Comparison of ENCODE assay signal across 8 cellular contexts in genomic region chr12:95547522-95548055, GRCh38. TPM values are rescaled to one million over a fixed set of nuclear protein-coding genes. Genes with fewer than 3 reads are reported as not detected.
DNase-seq lines count a peak whose midpoint lies in the region; ATAC-seq, FAIRE-seq and TF ChIP-seq lines count a peak whose summit lies in the region.

No MANE protein-coding gene starts in this region.

- H3K36me3 Mint-ChIP-seq in natural killer cell treated with Interleukin-12 subunit alpha and Interleukin-12 subunit beta and Interleukin-15 and Interleukin-18, amount 100 ng/mL, for 72 hours, result no peaks in the 10 kb centered on the region

- no peaks in the 10 kb centered on the region for H3K9me3 Mint-ChIP-seq in natural killer cell treated with Interleukin-12 subunit alpha and Interleukin-12 subunit beta and Interleukin-15 and Interleukin-18, amount 100 ng/mL, for 72 hours

- peaks cover 0 to 12% (median 1%) of the 10 kb centered on the region in 4 experiments; a peak in 2 of 7 replicates for H3K4me1 ChIP-seq in H1 (replicated peaks in 1 of 4; ENCODE audit: control insufficient read depth in 3 of 4, insufficient read depth in 4 of 4, low read length in 3 of 4)

- no peaks in the 10 kb centered on the region for H3K36me3 ChIP-seq in KOPT-K1 (ENCODE audit: insufficient read depth, low read length)
- H3K36me3 ChIP-seq in H1 (ENCODE audit: control insufficient read depth in 2 of 4, insufficient read depth in 4 of 4, low read length in 3 of 4), result peaks cover 0 to 5% (median under 1%) of the 10 kb centered on the region in 4 experiments; a peak in 2 of 8 replicates

- peak; percentile 54 to 59; a peak in 1 of 3 replicates for TF ChIP-seq POLR2A in H1 (IDR thresholded peaks at IDR 0.05; ENCODE audit: control extremely low read depth in 1 of 2, low read depth in 2 of 2, low read length in 2 of 2)

- H2BK12ac ChIP-seq in H1 (ENCODE audit: low read depth, low read length), result no peak overlapping the region

- no peak overlapping the region for H2BK120ac ChIP-seq in H1 (replicated peaks; ENCODE audit: low read depth, low read length)

- peak overlapping the region; percentile 77 to 95 (median 85) for H3K9ac ChIP-seq in H1 (replicated peaks in 1 of 4; ENCODE audit: extremely low read depth in 1 of 4, low read depth in 3 of 4, low read length in 3 of 4)

- H4K91ac ChIP-seq in H1 (replicated peaks; ENCODE audit: insufficient read length, low read length), result peak overlapping the region; percentile 97

- H3K4me3 ChIP-seq in H1 (ENCODE audit: extremely low read depth in 1 of 4, insufficient read depth in 2 of 4, low read depth in 3 of 4, low read length in 4 of 4), result peak overlapping the region; percentile 71 to 95 (median 88)

- H3K23me2 ChIP-seq in H1 (ENCODE audit: low read depth, low read length), result peaks cover 10% of the 10 kb centered on the region; the same call in 1 of the 2 replicates

- H3K56ac ChIP-seq in H1 (replicated peaks; ENCODE audit: insufficient read length, low read depth, low read length), result peak overlapping the region; percentile 62

- H3K9me3 ChIP-seq in KOPT-K1 (ENCODE audit: insufficient read depth, low read length, poor library complexity, severe bottlenecking) (peaks cover 8% of the 10 kb centered on the region), H1 (ENCODE audit: insufficient read depth in 2 of 2, low read depth in 1 of 2, low read length in 1 of 2) (no peaks in the 10 kb centered on the region)

- H2AK5ac ChIP-seq in H1 (ENCODE audit: low read depth, low read length), result no peak overlapping the region

- H2BK20ac ChIP-seq in H1 (ENCODE audit: low read length), result no peak overlapping the region

- peaks cover 25 to 28% of the 10 kb centered on the region in 2 donors for H3K27me3 Mint-ChIP-seq in natural killer cell treated with Interleukin-12 subunit alpha and Interleukin-12 subunit beta and Interleukin-15 and Interleukin-18, amount 100 ng/mL, for 72 hours

- H2BK15ac ChIP-seq in H1 (ENCODE audit: low read length), result no peak overlapping the region

- POLR2A ChIA-PET in H1 (lab: Charles Lee; ENCODE audit: partially characterized antibody), result interaction anchor here (0.8 to 2.3 kb wide), 18 partner anchors 9 to 310 kb away, joined by 3 to 29 read pairs (median 4); no protein-coding TSS in a partner anchor

- peaks cover 11 to 13% of the 10 kb centered on the region in 2 donors for H3K4me1 Mint-ChIP-seq in natural killer cell treated with Interleukin-12 subunit alpha and Interleukin-12 subunit beta and Interleukin-15 and Interleukin-18, amount 100 ng/mL, for 72 hours (ENCODE audit: low read depth in 2 of 2)

- DNase-seq in AG20443 (ENCODE audit: low spot score), result peak; percentile 56
- no peak for DNase-seq in H1 (ENCODE audit: low read depth in 1 of 2, low spot score in 2 of 2)
- no peak for DNase-seq in natural killer cell treated with Interleukin-12 subunit alpha and Interleukin-12 subunit beta and Interleukin-15 and Interleukin-18, amount 100 ng/mL, for 72 hours (ENCODE audit: low spot score)
- no peak for DNase-seq in NCI-H446 (lab: John Stamatoyannopoulos, UW)
- DNase-seq in anterior cingulate cortex (lab: John Stamatoyannopoulos, UW), result no peak

- FAIRE-seq in H1 (lab: Jason Lieb, UNC), result peak; percentile 65

- no peak overlapping the region for H4K8ac ChIP-seq in H1 (ENCODE audit: extremely low read depth, insufficient read depth, low read length)

- peak overlapping the region; percentile 77 to 97 for H3K4me2 ChIP-seq in H1 (ENCODE audit: insufficient read depth in 1 of 2, low read depth in 2 of 2, low read length in 2 of 2)

- H3K18ac ChIP-seq in H1 (ENCODE audit: extremely low read depth, low read length), result peak overlapping the region; percentile 98

- no peaks in the 10 kb centered on the region for H4K20me1 ChIP-seq in H1 (replicated peaks in 1 of 2; ENCODE audit: control insufficient read depth in 1 of 2, insufficient read depth in 2 of 2, low read length in 2 of 2)

- 4% methylated on average over 9 of the region's 9 CpGs; no CpG with 5 or more reads in 1 of the 2 experiments for WGBS in H1 (ENCODE audit: extremely low coverage in 1 of 2, insufficient coverage in 1 of 2, insufficient read length in 1 of 2, insufficient replicate concordance in 2 of 2, low coverage in 1 of 2, low lambda C conversion rate in 2 of 2, missing lambda C conversion rate in 1 of 2), 2 experiments

- H2BK5ac ChIP-seq in H1 (ENCODE audit: low read depth, low read length), result peak overlapping the region; percentile 94

- H3K79me2 ChIP-seq in H1 (ENCODE audit: control insufficient read depth in 1 of 2, insufficient read depth in 2 of 2, low read length in 2 of 2), result peaks cover 35 to 88% of the 10 kb centered on the region in 2 experiments

- TF ChIP-seq CTCF in H1 (IDR thresholded peaks at IDR 0.05; ENCODE audit: control extremely low read depth in 1 of 3, insufficient read depth in 1 of 3, low read depth in 1 of 3, low read length in 3 of 3), result no peak

- no peak overlapping the region for H3K23ac ChIP-seq in H1 (ENCODE audit: insufficient read length)

- H3K27ac ChIP-seq in KOPT-K1 (ENCODE audit: low read depth, low read length, poor library complexity, severe bottlenecking), result peak overlapping the region; percentile 72
- peak overlapping the region; percentile 94 for H3K27ac ChIP-seq in H1 (ENCODE audit: low read depth, low read length)

- peak overlapping the region; percentile 69 for H3K4ac ChIP-seq in H1 (replicated peaks; ENCODE audit: insufficient read length, low read depth, low read length)

- TF ChIP-seq RAD21 in H1 (IDR thresholded peaks at IDR 0.05 in 1 of 2, conservative IDR thresholded peaks at IDR 0.05 in 1 of 2; ENCODE audit: low read depth in 2 of 2, low read length in 2 of 2), result no peak

- no peak overlapping the region for H2AFZ ChIP-seq in H1 (ENCODE audit: low read length)

- peak overlapping the region in 1 of 2 donors; percentile 23 for H3K27ac Mint-ChIP-seq in natural killer cell treated with Interleukin-12 subunit alpha and Interleukin-12 subunit beta and Interleukin-15 and Interleukin-18, amount 100 ng/mL, for 72 hours

- no peak for ATAC-seq in natural killer cell treated with Interleukin-12 subunit alpha and Interleukin-12 subunit beta and Interleukin-15 and Interleukin-18, amount 100 ng/mL, for 72 hours
- ATAC-seq in GM21786 (IDR thresholded peaks at IDR 0.05; ENCODE audit: unreplicated experiment) (no peak), HG03135 (IDR thresholded peaks at IDR 0.05; ENCODE audit: unreplicated experiment) (no peak)

- no peak overlapping the region for H3K14ac ChIP-seq in H1 (ENCODE audit: insufficient read length)

- CTCF ChIA-PET in H1 (lab: Charles Lee; ENCODE audit: partially characterized antibody), result interaction anchor here (0.8 to 1.7 kb wide), 5 partner anchors 9 to 32 kb away, joined by 4 to 9 read pairs (median 4); no protein-coding TSS in a partner anchor

- H4K5ac ChIP-seq in H1 (ENCODE audit: insufficient read length, low read depth, low read length), result peak overlapping the region; percentile 25

- H3K27me3 ChIP-seq in H1 (replicated peaks in 1 of 4; ENCODE audit: control insufficient read depth in 3 of 4, extremely low read depth in 1 of 4, insufficient read depth in 3 of 4, low read length in 3 of 4), result no peaks in the 10 kb centered on the region

- H3K79me1 ChIP-seq in H1 (ENCODE audit: low read depth, low read length), result no peaks in the 10 kb centered on the region

- peak overlapping the region; percentile 65 for H3K4me3 Mint-ChIP-seq in natural killer cell treated with Interleukin-12 subunit alpha and Interleukin-12 subunit beta and Interleukin-15 and Interleukin-18, amount 100 ng/mL, for 72 hours

- TF ChIP-seq EP300 in H1 (IDR thresholded peaks at IDR 0.05; ENCODE audit: borderline replicate concordance in 1 of 2, low read depth in 2 of 2, low read length in 2 of 2), result no peak

TF ChIP-seq in H1, 55 proteins besides CTCF, POLR2A, EP300 and RAD21 (continues in another document):
- TF ChIP-seq TEAD4 (IDR thresholded peaks at IDR 0.05; ENCODE audit: low read depth, low read length) (peak; percentile 69; the same call in 1 of the 2 replicates), CEBPB (IDR thresholded peaks at IDR 0.05; ENCODE audit: low read depth, low read length) (peak; percentile 55; the same call in 1 of the 2 replicates), SP4 (IDR thresholded peaks at IDR 0.05; ENCODE audit: low read length) (no peak), TAF1 (IDR thresholded peaks at IDR 0.05; ENCODE audit: low read depth, low read length) (no peak), TBP (IDR thresholded peaks at IDR 0.05; ENCODE audit: low read depth, low read length) (peak; percentile 61; the same call in 1 of the 2 replicates), HDAC2 (IDR thresholded peaks at IDR 0.05; ENCODE audit: borderline replicate concordance in 1 of 2, low read depth in 2 of 2, low read length in 2 of 2) (peak; percentile 34 to 39; a peak in 1 of 4 replicates), BACH1 (IDR thresholded peaks at IDR 0.05; ENCODE audit: low read length) (no peak), KDM4A (IDR thresholded peaks at IDR 0.05; ENCODE audit: low read depth, low read length, severe bottlenecking) (no peak), SIN3A (conservative IDR thresholded peaks at IDR 0.05 in 1 of 2, IDR thresholded peaks at IDR 0.05 in 1 of 2; ENCODE audit: low read depth in 1 of 2, low read length in 2 of 2) (peak in 1 of 2 experiments; percentile 48; a peak in 1 of 4 replicates), SRF (IDR thresholded peaks at IDR 0.05; ENCODE audit: low read depth, low read length) (no peak), ASH2L (IDR thresholded peaks at IDR 0.05; ENCODE audit: low read length) (no peak), TAF7 (optimal IDR thresholded peaks at IDR 0.05; ENCODE audit: borderline replicate concordance, low read depth, low read length) (peak; percentile 54), POU5F1 (IDR thresholded peaks at IDR 0.05; ENCODE audit: low read depth, low read length) (no peak), POLR2AphosphoS5 (IDR thresholded peaks at IDR 0.05; ENCODE audit: low read depth, low read length) (no peak)

RNA-seq across cellular contexts. Expression of gene USP44, which starts 3.7 kb away (rescaled TPM):
- total RNA-seq in H1 (2021; fragmentation: NEBNext Ultra II Directional; extraction: Animal tissue kit (Norgen Biotek cat#: 25700)), result 191 and 197 TPM in 2 replicates
- polyA plus RNA-seq in H1 (2011; rRNA removed), result 88.6 and 129 TPM in 2 replicates
- 102 TPM for polyA plus RNA-seq in H1 (2011; cell fraction: cytosol; rRNA removed)
- 62.2 TPM for polyA plus RNA-seq in H1 (2011; cell fraction: nucleus; rRNA removed)
- polyA plus RNA-seq in H1 (2012, experiment 1 of 2), result 96.7 to 143 TPM (median 115 TPM) in 4 replicates
- 7.8 TPM for polyA plus RNA-seq in H1 (2012, experiment 2 of 2)
- polyA plus RNA-seq in H1 (2013, experiment 1 of 2), result 140 TPM
- 167 TPM for polyA plus RNA-seq in H1 (2013, experiment 2 of 2)
- 566 and 846 TPM in 2 replicates for polyA minus RNA-seq in H1 (2011; rRNA and poly(A)+ RNA removed)
- polyA minus RNA-seq in H1 (2011; cell fraction: cytosol; rRNA and poly(A)+ RNA removed), result 126 TPM
- 167 TPM for polyA minus RNA-seq in H1 (2011; cell fraction: nucleus; rRNA and poly(A)+ RNA removed)
- total RNA-seq in natural killer cell treated with Interleukin-12 subunit alpha and Interleukin-12 subunit beta and Interleukin-15 and Interleukin-18, amount 100 ng/mL, for 72 hours, result 1 to 10 TPM in 1 of 2 donors, under 1 TPM in 1; 0.59 to 1.8 TPM

Comparison
In these comparisons a context has a peak if more than half of its experiments do, and no peak if none do; other contexts are left out.
1. RNA of gene USP44, which starts 3.7 kb away (total RNA-seq): 191 to 197 TPM in H1; 0.59 to 1.8 TPM in natural killer cell treated with Interleukin-12 subunit alpha and Interleukin-12 subunit beta and Interleukin-15 and Interleukin-18, amount 100 ng/mL, for 72 hours; every median in the first group is over 10 times any median in the second.